8 cellular contexts compared by ENCODE assay signal in genomic region chr17:73192894-73193701, GRCh38. TPM values are rescaled to one million over a fixed set of nuclear protein-coding genes. Genes with fewer than 3 reads are reported as not detected.
DNase-seq lines count a peak whose midpoint lies in the region; ATAC-seq and TF ChIP-seq lines count a peak whose summit lies in the region.

A gene with protein sequence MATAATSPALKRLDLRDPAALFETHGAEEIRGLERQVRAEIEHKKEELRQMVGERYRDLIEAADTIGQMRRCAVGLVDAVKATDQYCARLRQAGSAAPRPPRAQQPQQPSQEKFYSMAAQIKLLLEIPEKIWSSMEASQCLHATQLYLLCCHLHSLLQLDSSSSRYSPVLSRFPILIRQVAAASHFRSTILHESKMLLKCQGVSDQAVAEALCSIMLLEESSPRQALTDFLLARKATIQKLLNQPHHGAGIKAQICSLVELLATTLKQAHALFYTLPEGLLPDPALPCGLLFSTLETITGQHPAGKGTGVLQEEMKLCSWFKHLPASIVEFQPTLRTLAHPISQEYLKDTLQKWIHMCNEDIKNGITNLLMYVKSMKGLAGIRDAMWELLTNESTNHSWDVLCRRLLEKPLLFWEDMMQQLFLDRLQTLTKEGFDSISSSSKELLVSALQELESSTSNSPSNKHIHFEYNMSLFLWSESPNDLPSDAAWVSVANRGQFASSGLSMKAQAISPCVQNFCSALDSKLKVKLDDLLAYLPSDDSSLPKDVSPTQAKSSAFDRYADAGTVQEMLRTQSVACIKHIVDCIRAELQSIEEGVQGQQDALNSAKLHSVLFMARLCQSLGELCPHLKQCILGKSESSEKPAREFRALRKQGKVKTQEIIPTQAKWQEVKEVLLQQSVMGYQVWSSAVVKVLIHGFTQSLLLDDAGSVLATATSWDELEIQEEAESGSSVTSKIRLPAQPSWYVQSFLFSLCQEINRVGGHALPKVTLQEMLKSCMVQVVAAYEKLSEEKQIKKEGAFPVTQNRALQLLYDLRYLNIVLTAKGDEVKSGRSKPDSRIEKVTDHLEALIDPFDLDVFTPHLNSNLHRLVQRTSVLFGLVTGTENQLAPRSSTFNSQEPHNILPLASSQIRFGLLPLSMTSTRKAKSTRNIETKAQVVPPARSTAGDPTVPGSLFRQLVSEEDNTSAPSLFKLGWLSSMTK (plus strand): TSS chr17:73193055. CDS start chr17:73193070, 15 bp downstream.

- peak within 1 kb of the TSS; percentile 87 to 94 (median 93) for H3K27ac ChIP-seq in esophagus squamous epithelium

- intact Hi-C loops in esophagus squamous epithelium (cut with DNase I), result loop anchor here (10.0 kb wide), 1 partner anchor 62 kb away; no protein-coding TSS in a partner anchor

- peak within 1 kb of the TSS; percentile 85 to 95 (median 92) for H3K4me3 ChIP-seq in esophagus squamous epithelium

- no peaks in the 10 kb centered on the region for H3K9me3 ChIP-seq in esophagus squamous epithelium

- H3K27ac Mint-ChIP-seq in activated T-cell treated with anti-CD3 and anti-CD28 coated beads, Interleukin-2, amount 50 U/mL, for 72 hours, result peak within 1 kb of the TSS; percentile 98
- peak within 1 kb of the TSS; percentile 88 to 98 (median 97) for H3K27ac Mint-ChIP-seq in naive B cell

- peak; percentile 66 for ATAC-seq in GM21529 (IDR thresholded peaks at IDR 0.05; ENCODE audit: unreplicated experiment)
- ATAC-seq in activated T-cell treated with anti-CD3 and anti-CD28 coated beads, Interleukin-2, amount 50 U/mL, for 72 hours (replicated peaks in 1 of 2), result peak; percentile 83 to 86
- peak; percentile 85 to 86 for ATAC-seq in naive B cell (ENCODE audit: low read depth in 2 of 2)

- H3K36me3 ChIP-seq in esophagus squamous epithelium, result peaks cover 9 to 18% (median 11%) of the 10 kb centered on the region in 3 donors

- 0 to 1% methylated on average over 14 to 40 of the region's 84 CpGs for WGBS in esophagus squamous epithelium, 2 donors

- TF ChIP-seq POLR2A in esophagus squamous epithelium (IDR thresholded peaks at IDR 0.05), result peak in 1 of 4 donors; percentile 28

- H3K4me1 Mint-ChIP-seq in activated T-cell treated with anti-CD3 and anti-CD28 coated beads, Interleukin-2, amount 50 U/mL, for 72 hours (ENCODE audit: low read depth), result peaks cover 30% of the 10 kb centered on the region
- peaks cover 16 to 30% (median 29%) of the 10 kb centered on the region in 3 donors for H3K4me1 Mint-ChIP-seq in naive B cell

- H3K36me3 Mint-ChIP-seq in activated T-cell treated with anti-CD3 and anti-CD28 coated beads, Interleukin-2, amount 50 U/mL, for 72 hours (ENCODE audit: insufficient read depth in 2 of 2), result peaks cover 10% of the 10 kb centered on the region in 2 donors
- peaks cover 8 to 17% of the 10 kb centered on the region in 2 donors for H3K36me3 Mint-ChIP-seq in naive B cell

- peaks cover 6 to 39% (median 11%) of the 10 kb centered on the region in 3 donors for H3K4me1 ChIP-seq in esophagus squamous epithelium

- H3K4me3 Mint-ChIP-seq in activated T-cell treated with anti-CD3 and anti-CD28 coated beads, Interleukin-2, amount 50 U/mL, for 72 hours, result peak within 1 kb of the TSS; percentile 86 to 98
- peak within 1 kb of the TSS; percentile 90 to 98 (median 96) for H3K4me3 Mint-ChIP-seq in naive B cell

- no peaks in the 10 kb centered on the region for H3K27me3 Mint-ChIP-seq in activated T-cell treated with anti-CD3 and anti-CD28 coated beads, Interleukin-2, amount 50 U/mL, for 72 hours (ENCODE audit: low read depth)
- H3K27me3 Mint-ChIP-seq in naive B cell, result no peaks in the 10 kb centered on the region

- peak; percentile 67 for DNase-seq in DMS 273 treated with DMSO at 0.1 percent for 48 hours (lab: John Stamatoyannopoulos, UW)
- peak; percentile 82 for DNase-seq in KG1 (lab: John Stamatoyannopoulos, UW)
- DNase-seq in RKO (ENCODE audit: low spot score), result peak; percentile 85
- peak; percentile 81 to 82 for DNase-seq in activated T-cell treated with anti-CD3 and anti-CD28 coated beads, Interleukin-2, amount 50 U/mL, for 72 hours
- DNase-seq in esophagus squamous epithelium (lab: John Stamatoyannopoulos, UW), result peak; percentile 35
- peak; percentile 75 for DNase-seq in naive B cell
- peak; percentile 37 to 74 for DNase-seq in stimulated activated CD8-positive, alpha-beta memory T cell treated with anti-CD3 and anti-CD28 coated beads, Interleukin-7, amount 100 ng/mL, for 48 hours (ENCODE audit: extremely low read depth in 1 of 2, low read depth in 1 of 2)

- H3K27me3 ChIP-seq in esophagus squamous epithelium, result no peaks in the 10 kb centered on the region

- no peaks in the 10 kb centered on the region for H3K9me3 Mint-ChIP-seq in activated T-cell treated with anti-CD3 and anti-CD28 coated beads, Interleukin-2, amount 50 U/mL, for 72 hours
- H3K9me3 Mint-ChIP-seq in naive B cell, result no peaks in the 10 kb centered on the region

- TF ChIP-seq CTCF in esophagus squamous epithelium (IDR thresholded peaks at IDR 0.05), result peak in 1 of 6 experiments; percentile 6

RNA-seq across cellular contexts. Expression of the gene that starts here (rescaled TPM):
- 10 to 100 TPM; 36.2 to 37.1 TPM for total RNA-seq in activated T-cell treated with anti-CD3 and anti-CD28 coated beads, Interleukin-2, amount 50 U/mL, for 72 hours
- total RNA-seq in esophagus squamous epithelium, result 10 to 100 TPM in 1 of 4 donors, 1 to 10 TPM in 3; 8.0 to 14.7 (median 9.2) TPM
- 10 to 100 TPM in 4 of 6 donors, 1 to 10 TPM in 2; 3.9 to 19.9 (median 14.9) TPM for polyA plus RNA-seq in naive B cell (ENCODE audit: low read depth in 6 of 6)

Comparison
In these comparisons a context has a peak if more than half of its experiments do, and no peak if none do; other contexts are left out.
1. Peak in every context shown above with its lines: DNase-seq, ATAC-seq, H3K4me3 ChIP-seq and H3K27ac ChIP-seq.
2. DNase-seq: peak in every context shown above with its lines; median percentile 85 in RKO; 82 in KG1; 82 in activated T-cell treated with anti-CD3 and anti-CD28 coated beads, Interleukin-2, amount 50 U/mL, for 72 hours; 75 in naive B cell; 67 in DMS 273 treated with DMSO at 0.1 percent for 48 hours; 56 in stimulated activated CD8-positive, alpha-beta memory T cell treated with anti-CD3 and anti-CD28 coated beads, Interleukin-7, amount 100 ng/mL, for 48 hours; 35 in esophagus squamous epithelium.